1 cellular context compared by ENCODE assay signal in the genomic region with DNA sequence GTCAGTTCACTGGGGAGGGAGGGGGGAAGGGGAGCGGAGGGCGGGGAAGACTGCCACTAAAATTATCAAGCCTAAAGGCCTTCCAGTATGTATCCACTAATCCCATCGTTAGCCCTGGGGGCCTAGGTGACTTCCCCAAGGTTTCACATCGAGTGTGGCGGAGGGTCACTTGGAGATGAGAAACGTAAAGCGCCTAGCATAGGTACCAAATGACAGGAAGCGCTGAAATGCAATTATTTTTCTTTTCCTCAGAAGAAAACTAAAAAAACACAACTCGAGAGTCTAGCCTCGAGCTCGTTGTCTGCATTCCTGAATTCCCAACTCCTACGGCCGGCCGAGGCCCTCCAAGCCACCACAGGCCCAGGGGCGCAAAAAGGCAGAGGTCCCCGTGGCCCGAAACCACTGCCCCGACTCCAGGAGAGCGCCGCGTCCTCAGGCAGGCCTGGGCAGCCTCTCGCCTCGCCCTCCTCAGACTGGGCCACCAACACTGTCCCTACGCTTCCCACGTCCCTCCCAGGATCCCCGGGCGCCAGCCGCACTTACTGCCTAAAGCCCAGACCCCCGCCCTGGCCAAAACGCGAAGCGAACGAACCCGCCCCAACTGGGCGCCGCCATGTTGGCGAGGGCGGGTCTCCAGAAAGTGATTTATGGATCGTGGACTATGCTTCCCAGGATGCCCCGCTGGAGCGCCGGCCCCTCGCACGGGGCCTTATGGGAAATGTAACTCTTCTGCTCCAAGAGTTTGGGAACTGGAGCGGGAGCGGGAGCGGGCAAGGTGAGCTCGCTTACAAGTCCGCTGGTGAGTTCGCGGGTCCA.
A peak's percentile ranks its signal among the peaks of the same experiment; 100 is the strongest.
TF ChIP-seq lines count a peak whose summit lies in the region.

A gene with protein sequence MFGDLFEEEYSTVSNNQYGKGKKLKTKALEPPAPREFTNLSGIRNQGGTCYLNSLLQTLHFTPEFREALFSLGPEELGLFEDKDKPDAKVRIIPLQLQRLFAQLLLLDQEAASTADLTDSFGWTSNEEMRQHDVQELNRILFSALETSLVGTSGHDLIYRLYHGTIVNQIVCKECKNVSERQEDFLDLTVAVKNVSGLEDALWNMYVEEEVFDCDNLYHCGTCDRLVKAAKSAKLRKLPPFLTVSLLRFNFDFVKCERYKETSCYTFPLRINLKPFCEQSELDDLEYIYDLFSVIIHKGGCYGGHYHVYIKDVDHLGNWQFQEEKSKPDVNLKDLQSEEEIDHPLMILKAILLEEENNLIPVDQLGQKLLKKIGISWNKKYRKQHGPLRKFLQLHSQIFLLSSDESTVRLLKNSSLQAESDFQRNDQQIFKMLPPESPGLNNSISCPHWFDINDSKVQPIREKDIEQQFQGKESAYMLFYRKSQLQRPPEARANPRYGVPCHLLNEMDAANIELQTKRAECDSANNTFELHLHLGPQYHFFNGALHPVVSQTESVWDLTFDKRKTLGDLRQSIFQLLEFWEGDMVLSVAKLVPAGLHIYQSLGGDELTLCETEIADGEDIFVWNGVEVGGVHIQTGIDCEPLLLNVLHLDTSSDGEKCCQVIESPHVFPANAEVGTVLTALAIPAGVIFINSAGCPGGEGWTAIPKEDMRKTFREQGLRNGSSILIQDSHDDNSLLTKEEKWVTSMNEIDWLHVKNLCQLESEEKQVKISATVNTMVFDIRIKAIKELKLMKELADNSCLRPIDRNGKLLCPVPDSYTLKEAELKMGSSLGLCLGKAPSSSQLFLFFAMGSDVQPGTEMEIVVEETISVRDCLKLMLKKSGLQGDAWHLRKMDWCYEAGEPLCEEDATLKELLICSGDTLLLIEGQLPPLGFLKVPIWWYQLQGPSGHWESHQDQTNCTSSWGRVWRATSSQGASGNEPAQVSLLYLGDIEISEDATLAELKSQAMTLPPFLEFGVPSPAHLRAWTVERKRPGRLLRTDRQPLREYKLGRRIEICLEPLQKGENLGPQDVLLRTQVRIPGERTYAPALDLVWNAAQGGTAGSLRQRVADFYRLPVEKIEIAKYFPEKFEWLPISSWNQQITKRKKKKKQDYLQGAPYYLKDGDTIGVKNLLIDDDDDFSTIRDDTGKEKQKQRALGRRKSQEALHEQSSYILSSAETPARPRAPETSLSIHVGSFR (minus strand): TSS at position 642 of the 816 bp plus-strand sequence. CDS start 1,228 bp downstream, outside the sequence.

TF ChIP-seq in HepG2, 621 proteins besides CTCF, POLR2A, EP300 and RAD21 (continued from another document and continues in another):
- peak; percentile 79 for TF ChIP-seq PRDM15 (CRISPR knock-in tag; IDR thresholded peaks at IDR 0.05)
- TF ChIP-seq, protein P1, sequence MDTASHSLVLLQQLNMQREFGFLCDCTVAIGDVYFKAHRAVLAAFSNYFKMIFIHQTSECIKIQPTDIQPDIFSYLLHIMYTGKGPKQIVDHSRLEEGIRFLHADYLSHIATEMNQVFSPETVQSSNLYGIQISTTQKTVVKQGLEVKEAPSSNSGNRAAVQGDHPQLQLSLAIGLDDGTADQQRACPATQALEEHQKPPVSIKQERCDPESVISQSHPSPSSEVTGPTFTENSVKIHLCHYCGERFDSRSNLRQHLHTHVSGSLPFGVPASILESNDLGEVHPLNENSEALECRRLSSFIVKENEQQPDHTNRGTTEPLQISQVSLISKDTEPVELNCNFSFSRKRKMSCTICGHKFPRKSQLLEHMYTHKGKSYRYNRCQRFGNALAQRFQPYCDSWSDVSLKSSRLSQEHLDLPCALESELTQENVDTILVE (CRISPR knock-in tag; IDR thresholded peaks at IDR 0.05): peak; percentile 78
- TF ChIP-seq ZNF20 (CRISPR knock-in tag; IDR thresholded peaks at IDR 0.05): no peak
- peak; percentile 97 for TF ChIP-seq ZNF883 (CRISPR knock-in tag; IDR thresholded peaks at IDR 0.05; ENCODE audit: not compliant biosample characterization)
- TF ChIP-seq MED1 (CRISPR knock-in tag; IDR thresholded peaks at IDR 0.05): no peak; the same call in none of the 2 replicates
- TF ChIP-seq REXO4 (CRISPR knock-in tag; IDR thresholded peaks at IDR 0.05; ENCODE audit: borderline replicate concordance): peak; percentile 32; the same call in 1 of the 2 replicates
- TF ChIP-seq, protein P2, sequence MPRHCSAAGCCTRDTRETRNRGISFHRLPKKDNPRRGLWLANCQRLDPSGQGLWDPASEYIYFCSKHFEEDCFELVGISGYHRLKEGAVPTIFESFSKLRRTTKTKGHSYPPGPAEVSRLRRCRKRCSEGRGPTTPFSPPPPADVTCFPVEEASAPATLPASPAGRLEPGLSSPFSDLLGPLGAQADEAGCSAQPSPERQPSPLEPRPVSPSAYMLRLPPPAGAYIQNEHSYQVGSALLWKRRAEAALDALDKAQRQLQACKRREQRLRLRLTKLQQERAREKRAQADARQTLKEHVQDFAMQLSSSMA (CRISPR knock-in tag; IDR thresholded peaks at IDR 0.05): peak; percentile 96
- TF ChIP-seq RBFOX2 (IDR thresholded peaks at IDR 0.05; ENCODE audit: low read depth, low read length): peak; percentile 96
- TF ChIP-seq ZBTB21 (CRISPR knock-in tag; IDR thresholded peaks at IDR 0.05): peak; percentile 49; the same call in 1 of the 2 replicates
- no peak for TF ChIP-seq ZNF512B (CRISPR knock-in tag; IDR thresholded peaks at IDR 0.05; ENCODE audit: borderline replicate concordance)
- TF ChIP-seq ZSCAN29 (CRISPR knock-in tag; conservative IDR thresholded peaks at IDR 0.05): no peak
- TF ChIP-seq ZNF773 (CRISPR knock-in tag; IDR thresholded peaks at IDR 0.05; ENCODE audit: borderline replicate concordance): 0 out of 2 replicates have a peak, but pooled peaks have one; percentile 81
- TF ChIP-seq ZNF691 (CRISPR knock-in tag; IDR thresholded peaks at IDR 0.05; ENCODE audit: borderline replicate concordance, low read depth): peak; percentile 96
- TF ChIP-seq ZNF253 (CRISPR knock-in tag; IDR thresholded peaks at IDR 0.05; ENCODE audit: borderline replicate concordance): no peak; the same call in 1 of the 2 replicates
- TF ChIP-seq ZNF607 (CRISPR knock-in tag; IDR thresholded peaks at IDR 0.05; ENCODE audit: borderline replicate concordance): peak; percentile 97
- peak; percentile 69 for TF ChIP-seq KLF9 (CRISPR knock-in tag; IDR thresholded peaks at IDR 0.05; ENCODE audit: low read depth)
- peak; percentile 96 for TF ChIP-seq KMT2A (CRISPR knock-in tag; IDR thresholded peaks at IDR 0.05)
- TF ChIP-seq, protein P3, sequence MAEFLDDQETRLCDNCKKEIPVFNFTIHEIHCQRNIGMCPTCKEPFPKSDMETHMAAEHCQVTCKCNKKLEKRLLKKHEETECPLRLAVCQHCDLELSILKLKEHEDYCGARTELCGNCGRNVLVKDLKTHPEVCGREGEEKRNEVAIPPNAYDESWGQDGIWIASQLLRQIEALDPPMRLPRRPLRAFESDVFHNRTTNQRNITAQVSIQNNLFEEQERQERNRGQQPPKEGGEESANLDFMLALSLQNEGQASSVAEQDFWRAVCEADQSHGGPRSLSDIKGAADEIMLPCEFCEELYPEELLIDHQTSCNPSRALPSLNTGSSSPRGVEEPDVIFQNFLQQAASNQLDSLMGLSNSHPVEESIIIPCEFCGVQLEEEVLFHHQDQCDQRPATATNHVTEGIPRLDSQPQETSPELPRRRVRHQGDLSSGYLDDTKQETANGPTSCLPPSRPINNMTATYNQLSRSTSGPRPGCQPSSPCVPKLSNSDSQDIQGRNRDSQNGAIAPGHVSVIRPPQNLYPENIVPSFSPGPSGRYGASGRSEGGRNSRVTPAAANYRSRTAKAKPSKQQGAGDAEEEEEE (CRISPR knock-in tag; IDR thresholded peaks at IDR 0.05; ENCODE audit: borderline replicate concordance): no peak; the same call in 1 of the 2 replicates
- no peak for TF ChIP-seq FOXA1 (IDR thresholded peaks at IDR 0.05)
- TF ChIP-seq FOXA1 (CRISPR knock-in tag; IDR thresholded peaks at IDR 0.05): no peak; the same call in 1 of the 2 replicates
- TF ChIP-seq TP53 (CRISPR knock-in tag; conservative IDR thresholded peaks at IDR 0.05): peak; percentile 64; the same call in 1 of the 2 replicates
- TF ChIP-seq PATZ1 (CRISPR knock-in tag; IDR thresholded peaks at IDR 0.05): peak; percentile 86
- no peak; the same call in none of the 2 replicates for TF ChIP-seq SOX5 (CRISPR knock-in tag; IDR thresholded peaks at IDR 0.05; ENCODE audit: borderline replicate concordance)
- TF ChIP-seq ZNF230 (CRISPR knock-in tag; IDR thresholded peaks at IDR 0.05): peak; percentile 85
- TF ChIP-seq EHMT2 (IDR thresholded peaks at IDR 0.05; ENCODE audit: borderline replicate concordance, low read depth, low read length): no peak
- peak; percentile 83 for TF ChIP-seq SP4 (CRISPR knock-in tag; IDR thresholded peaks at IDR 0.05)
- peak; percentile 93; the same call in 1 of the 2 replicates for TF ChIP-seq ZNF790 (CRISPR knock-in tag; IDR thresholded peaks at IDR 0.05; ENCODE audit: borderline replicate concordance)
- TF ChIP-seq PCBP1 (IDR thresholded peaks at IDR 0.05; ENCODE audit: borderline replicate concordance, low read depth, low read length): 0 out of 2 replicates have a peak, but pooled peaks have one; percentile 74
- peak; percentile 73; the same call in 1 of the 2 replicates for TF ChIP-seq SATB2 (CRISPR knock-in tag; IDR thresholded peaks at IDR 0.05)
- TF ChIP-seq MIER3 (CRISPR knock-in tag; IDR thresholded peaks at IDR 0.05; ENCODE audit: borderline replicate concordance): peak; percentile 68; the same call in 1 of the 2 replicates
- peak; percentile 94 for TF ChIP-seq ZGPAT (CRISPR knock-in tag; IDR thresholded peaks at IDR 0.05)
